9 cellular contexts compared by ENCODE assay signal in genomic region chr1:165235777-165236285, GRCh38.
DNase-seq lines count a peak whose midpoint lies in the region; TF ChIP-seq lines count a peak whose summit lies in the region.
"Had no signal": no experiment of that assay in that cellular context is flagged by ENCODE, and none has a peak within 500 bp of the region (broad histone marks: within the 10 kb centered on the region; RNA-seq: fewer than 3 reads in every experiment).

No MANE protein-coding gene starts in this region.

- no peak for TF ChIP-seq POLR2A in stomach (IDR thresholded peaks at IDR 0.05)

- H3K4me1 Mint-ChIP-seq in activated T-cell treated with anti-CD3 and anti-CD28 coated beads, Interleukin-2, amount 50 U/mL, for 24 hours (ENCODE audit: low read depth): peaks cover 9% of the 10 kb centered on the region

- no peaks in the 10 kb centered on the region for H3K36me3 ChIP-seq in HUES6 (ENCODE audit: control insufficient read depth, insufficient read depth, low read length)
- no peaks in the 10 kb centered on the region for H3K36me3 ChIP-seq in NT2/D1 (ENCODE audit: insufficient read depth, insufficient read length, low read length)
- H3K36me3 ChIP-seq in stomach: no peaks in the 10 kb centered on the region

- no peaks in the 10 kb centered on the region for H3K9me3 ChIP-seq in HUES6 (ENCODE audit: control insufficient read depth, insufficient read depth, low read depth, low read length)
- no peaks in the 10 kb centered on the region for H3K9me3 ChIP-seq in NT2/D1 (ENCODE audit: insufficient read depth, low read length)
- H3K9me3 ChIP-seq in iPS-18c (ENCODE audit: control insufficient read depth, insufficient read depth, low read length): no peaks in the 10 kb centered on the region
- H3K9me3 ChIP-seq in stomach: no peaks in the 10 kb centered on the region

- H3K27me3 ChIP-seq in HUES6 (ENCODE audit: control insufficient read depth, insufficient read depth, low read length) (peaks cover 94% of the 10 kb centered on the region), NT2/D1 (ENCODE audit: insufficient read depth, insufficient read length) (peaks cover 70% of the 10 kb centered on the region), stomach (peaks cover 0 to 61% (median 30%) of the 10 kb centered on the region in 3 donors)

- H3K27ac Mint-ChIP-seq in activated T-cell treated with anti-CD3 and anti-CD28 coated beads, Interleukin-2, amount 50 U/mL, for 24 hours: no peak overlapping the region
- H3K27ac Mint-ChIP-seq: effector memory CD8-positive, alpha-beta T cell had no signal

- intact Hi-C loops in stomach (cut with DNase I; ENCODE audit: low total_unique reads): no loop called here

- DNase-seq in NT2/D1 (ENCODE audit: low read depth, low spot score): peak; percentile 49
- no peak for DNase-seq in stomach
- no peak for DNase-seq in GDM1 (lab: John Stamatoyannopoulos, UW)
- DNase-seq in stimulated activated CD4-positive, alpha-beta T cell treated with anti-CD3 and anti-CD28 coated beads, Interleukin-4, amount 100 ng/mL, for 1 hour: no peak
- no peak for DNase-seq in activated T-cell treated with anti-CD3 and anti-CD28 coated beads, Interleukin-2, amount 50 U/mL, for 24 hours
- DNase-seq in occipital lobe (lab: John Stamatoyannopoulos, UW): no peak
- DNase-seq: effector memory CD8-positive, alpha-beta T cell had no signal

- 1 to 5% (median 2%) methylated on average over 17 to 33 of the region's 33 CpGs for WGBS in stomach, 5 donors

- H3K4me1 ChIP-seq in HUES6 (ENCODE audit: control insufficient read depth, insufficient read depth, low read length): peaks cover 10% of the 10 kb centered on the region; the same call in 1 of the 2 replicates
- H3K4me1 ChIP-seq in NT2/D1 (ENCODE audit: insufficient read depth, insufficient read length): no peaks in the 10 kb centered on the region
- peaks cover 12 to 17% (median 14%) of the 10 kb centered on the region in 4 donors for H3K4me1 ChIP-seq in stomach

- no peak for TF ChIP-seq EP300 in stomach (IDR thresholded peaks at IDR 0.05)

- H3K9ac ChIP-seq in HUES6 (ENCODE audit: low read length) (no peak overlapping the region), NT2/D1 (ENCODE audit: insufficient read length, low read depth) (peak overlapping the region; percentile 61)

- H3K27ac ChIP-seq in HUES6 (ENCODE audit: low read depth, low read length): no peak overlapping the region
- H3K27ac ChIP-seq in stomach: no peak overlapping the region

- H3K9me3 Mint-ChIP-seq in activated T-cell treated with anti-CD3 and anti-CD28 coated beads, Interleukin-2, amount 50 U/mL, for 24 hours: no peaks in the 10 kb centered on the region
- H3K9me3 Mint-ChIP-seq: effector memory CD8-positive, alpha-beta T cell had no signal

- peak overlapping the region; percentile 49 for H3K4me3 ChIP-seq in HUES6 (ENCODE audit: low read depth, low read length)
- peak overlapping the region; percentile 52 for H3K4me3 ChIP-seq in NT2/D1 (ENCODE audit: insufficient read length, low read depth)
- peak overlapping the region; percentile 50 for H3K4me3 ChIP-seq in iPS-18c (ENCODE audit: insufficient read depth, low read depth, low read length)
- peak overlapping the region; percentile 40 to 50 (median 43) for H3K4me3 ChIP-seq in stomach

- peaks cover 79% of the 10 kb centered on the region for H3K27me3 Mint-ChIP-seq in activated T-cell treated with anti-CD3 and anti-CD28 coated beads, Interleukin-2, amount 50 U/mL, for 24 hours

- no peaks in the 10 kb centered on the region for H3K36me3 Mint-ChIP-seq in activated T-cell treated with anti-CD3 and anti-CD28 coated beads, Interleukin-2, amount 50 U/mL, for 24 hours (ENCODE audit: low read depth)

- H3K4me3 Mint-ChIP-seq in activated T-cell treated with anti-CD3 and anti-CD28 coated beads, Interleukin-2, amount 50 U/mL, for 24 hours: no peak overlapping the region
- H3K4me3 Mint-ChIP-seq: effector memory CD8-positive, alpha-beta T cell had no signal

- TF ChIP-seq CTCF in stomach (IDR thresholded peaks at IDR 0.05): no peak
